ENCODE assay signal across 8 cellular contexts in genomic region chr1:209768354-209768774, GRCh38. TPM values are rescaled to one million over a fixed set of nuclear protein-coding genes. Genes with fewer than 3 reads are reported as not detected.
A peak's percentile ranks its signal among the peaks of the same experiment; 100 is the strongest.
DNase-seq lines count a peak whose midpoint lies in the region; ATAC-seq and TF ChIP-seq lines count a peak whose summit lies in the region.

No MANE protein-coding gene starts in this region.

- H3K4me1 Mint-ChIP-seq in activated naive CD8-positive, alpha-beta T cell treated with anti-CD3 and anti-CD28 coated beads for 36 hours, result peaks cover 41% of the 10 kb centered on the region

- H3K4me3 Mint-ChIP-seq in activated naive CD8-positive, alpha-beta T cell treated with anti-CD3 and anti-CD28 coated beads for 36 hours, result no peak overlapping the region

- POLR2A ChIA-PET in OCI-LY7 (lab: Charles Lee), result interaction anchor here (0.6 to 6.4 kb wide), 5 partner anchors 11 to 62 kb away, joined by 4 to 50 read pairs (median 6); partner anchors contain the start of genes C1orf74 and TRAF3IP3

- in situ Hi-C loops in GM13977 (cut with MboI; ENCODE audit: low pct_unique_long_range_greater_than_20kb, low sequenced_read_pairs, unreplicated experiment), result no loop called here

- no peaks in the 10 kb centered on the region for H3K9me2 ChIP-seq in OCI-LY7 (ENCODE audit: insufficient read depth, low read length)

- CTCF ChIA-PET in OCI-LY7 (lab: Charles Lee; ENCODE audit: unreplicated experiment), result interaction anchor here (0.6 kb wide), 1 partner anchor 11 kb away, joined by 3 read pairs; no protein-coding TSS in a partner anchor

- no peak for TF ChIP-seq CTCF in GM13977 (IDR thresholded peaks at IDR 0.05; ENCODE audit: extremely low read depth, insufficient read depth, missing control alignments)
- no peak for TF ChIP-seq CTCF in OCI-LY7 (conservative IDR thresholded peaks at IDR 0.05; ENCODE audit: low read length)

- H3K9me3 Mint-ChIP-seq in activated naive CD8-positive, alpha-beta T cell treated with anti-CD3 and anti-CD28 coated beads for 36 hours, result peaks cover 2% of the 10 kb centered on the region

- intact Hi-C loops in OCI-LY7 (cut with micrococcal nuclease; ENCODE audit: unreplicated experiment), result no loop called here

- peaks cover 55% of the 10 kb centered on the region for H3K36me3 Mint-ChIP-seq in activated naive CD8-positive, alpha-beta T cell treated with anti-CD3 and anti-CD28 coated beads for 36 hours

- H3K27ac ChIP-seq in OCI-LY7 (ENCODE audit: low read depth, low read length, poor library complexity, severe bottlenecking), result peak overlapping the region; percentile 63
- peak overlapping the region; percentile 52 for H3K27ac ChIP-seq in skeletal muscle tissue (ENCODE audit: low read depth, low read length)

- H3K27me3 ChIP-seq in skeletal muscle tissue (ENCODE audit: control insufficient read depth in 3 of 3, insufficient read depth in 3 of 3, low read length in 3 of 3), result no peaks in the 10 kb centered on the region

- peak overlapping the region; percentile 16; the same call in 1 of the 2 replicates for H2AFZ ChIP-seq in OCI-LY7 (ENCODE audit: low read length)

- no peak overlapping the region for H3K27ac Mint-ChIP-seq in activated naive CD8-positive, alpha-beta T cell treated with anti-CD3 and anti-CD28 coated beads for 36 hours

- H3K36me3 ChIP-seq in OCI-LY7 (ENCODE audit: insufficient read depth, low read length) (peaks cover 26% of the 10 kb centered on the region), skeletal muscle tissue (ENCODE audit: control insufficient read depth in 3 of 3, insufficient read depth in 3 of 3, low read length in 3 of 3) (no peaks in the 10 kb centered on the region)

- H3K4me1 ChIP-seq in OCI-LY7 (ENCODE audit: insufficient read depth, low read length, poor library complexity, severe bottlenecking), result peaks cover 27% of the 10 kb centered on the region
- peaks cover 7 to 25% (median 22%) of the 10 kb centered on the region in 3 donors for H3K4me1 ChIP-seq in skeletal muscle tissue (ENCODE audit: control insufficient read depth in 3 of 3, insufficient read depth in 3 of 3, low read length in 3 of 3)

- H3K4me2 ChIP-seq in OCI-LY7 (ENCODE audit: low read length), result peak overlapping the region; percentile 42

- no peaks in the 10 kb centered on the region for H3K27me3 Mint-ChIP-seq in activated naive CD8-positive, alpha-beta T cell treated with anti-CD3 and anti-CD28 coated beads for 36 hours

- DNase-seq in GM13977 (ENCODE audit: low spot score), result peak; percentile 83
- peak; percentile 5 for DNase-seq in OCI-LY7 (ENCODE audit: low spot score)
- DNase-seq in activated naive CD8-positive, alpha-beta T cell treated with anti-CD3 and anti-CD28 coated beads for 36 hours, result peak; percentile 87
- DNase-seq in DMS114 treated with DMSO at 0.1 percent for 48 hours (lab: John Stamatoyannopoulos, UW; ENCODE audit: unreplicated experiment), result no peak
- DNase-seq in HUDEP-2 (lab: John Stamatoyannopoulos, UW; ENCODE audit: unreplicated experiment in 76 of 76), result no peak
- no peak for DNase-seq in middle frontal gyrus (ENCODE audit: extremely low spot score, low spot score)

- no peak overlapping the region for H3K4me3 ChIP-seq in OCI-LY7 (ENCODE audit: low read depth, low read length, poor library complexity, severe bottlenecking)
- H3K4me3 ChIP-seq in skeletal muscle tissue (ENCODE audit: low read length in 3 of 3), result peak overlapping the region in 1 of 3 donors; percentile 14

- ATAC-seq in HG02610 (IDR thresholded peaks at IDR 0.05; ENCODE audit: unreplicated experiment), result peak; percentile 86

- H4K20me1 ChIP-seq in OCI-LY7 (ENCODE audit: insufficient read depth, low read length), result no peaks in the 10 kb centered on the region

- H3K79me2 ChIP-seq in OCI-LY7 (ENCODE audit: insufficient read depth, low read depth, low read length), result no peaks in the 10 kb centered on the region

- H3K9me3 ChIP-seq in OCI-LY7 (ENCODE audit: low read length) (no peaks in the 10 kb centered on the region), skeletal muscle tissue (ENCODE audit: control insufficient read depth in 3 of 3, low read length in 3 of 3) (no peaks in the 10 kb centered on the region)

- BruUV-seq in OCI-LY7 (replicated peaks; lab: Mats Ljungman, UMichigan), result no TSS peak

- H3K9ac ChIP-seq in skeletal muscle tissue (ENCODE audit: low read depth in 1 of 3, low read length in 3 of 3), result no peak overlapping the region

RNA-seq across cellular contexts. Expression of gene TRAF3IP3, which starts 12.5 kb away (rescaled TPM):
- total RNA-seq in OCI-LY7 (2014; rRNA removed; shearing (Covaris generic)), result 22.1 and 24.3 TPM in 2 replicates
- 46.6 and 53.6 TPM in 2 replicates for total RNA-seq in OCI-LY7 (2022)
- 100 to 1,000 TPM; 194 to 204 TPM for total RNA-seq in activated naive CD8-positive, alpha-beta T cell treated with anti-CD3 and anti-CD28 coated beads for 36 hours
- 1.0 TPM for total RNA-seq in skeletal muscle tissue

RNA-seq across cellular contexts. Expression of gene C1orf74, which starts 16.0 kb away (rescaled TPM):
- 3.7 and 4.4 TPM in 2 replicates for total RNA-seq in OCI-LY7 (2014; rRNA removed; shearing (Covaris generic))
- total RNA-seq in OCI-LY7 (2022) (4.2 and 5.0 TPM in 2 replicates), skeletal muscle tissue (3.7 TPM)
- 1 to 10 TPM; 1.5 to 1.7 TPM for total RNA-seq in activated naive CD8-positive, alpha-beta T cell treated with anti-CD3 and anti-CD28 coated beads for 36 hours

RNA-seq across cellular contexts. Expression of gene IRF6, which starts 37.6 kb away (rescaled TPM):
- total RNA-seq in OCI-LY7 (2014; rRNA removed; shearing (Covaris generic)), result not detected in 2 replicates
- total RNA-seq in OCI-LY7 (2022) (not detected in 2 replicates), skeletal muscle tissue (0.52 TPM)
- 1 to 10 TPM; 2.1 to 2.4 TPM for total RNA-seq in activated naive CD8-positive, alpha-beta T cell treated with anti-CD3 and anti-CD28 coated beads for 36 hours

RNA-seq across cellular contexts. Expression of gene UTP25, which starts 59.4 kb away (rescaled TPM):
- total RNA-seq in OCI-LY7 (2014; rRNA removed; shearing (Covaris generic)), result 10.4 and 12.8 TPM in 2 replicates
- total RNA-seq in OCI-LY7 (2022), result 8.4 and 10.5 TPM in 2 replicates
- 10 to 100 TPM; 12.2 to 12.5 TPM for total RNA-seq in activated naive CD8-positive, alpha-beta T cell treated with anti-CD3 and anti-CD28 coated beads for 36 hours
- 4.7 TPM for total RNA-seq in skeletal muscle tissue

Comparison
In these comparisons a context has a peak if more than half of its experiments do, and no peak if none do; other contexts are left out.
1. DNase-seq: peak in GM13977 (single experiment), OCI-LY7 (single experiment) and activated naive CD8-positive, alpha-beta T cell treated with anti-CD3 and anti-CD28 coated beads for 36 hours (single experiment); none in DMS114 treated with DMSO at 0.1 percent for 48 hours (single experiment), HUDEP-2 (0 of 76) and middle frontal gyrus (single experiment).
2. RNA of gene TRAF3IP3, which starts 12.5 kb away (total RNA-seq): 194 to 204 TPM in activated naive CD8-positive, alpha-beta T cell treated with anti-CD3 and anti-CD28 coated beads for 36 hours and 22.1 to 53.6 TPM in OCI-LY7; 1.0 TPM in skeletal muscle tissue (single experiment); every median in the first group is over 10 times any median in the second.